8 cellular contexts compared by ENCODE assay signal in the genomic region with DNA sequence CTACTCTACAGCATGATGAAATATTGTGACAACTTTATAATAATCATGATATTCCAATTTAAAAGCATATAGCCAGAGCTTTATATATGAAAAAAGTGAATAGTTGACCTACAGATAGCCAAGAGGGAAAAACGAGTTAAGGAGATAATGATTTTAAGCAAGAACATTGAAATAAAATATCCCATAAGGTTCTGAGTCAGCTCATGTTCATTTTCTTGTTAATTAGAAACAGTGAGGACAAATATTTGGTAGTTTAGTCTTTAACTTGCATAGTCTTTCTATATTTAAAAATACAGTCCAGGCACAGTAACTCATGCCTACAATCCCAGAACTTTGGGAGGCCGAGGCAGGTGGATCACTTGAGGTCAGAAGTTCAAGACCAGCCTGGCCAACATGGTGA. TPM values are rescaled to one million over a fixed set of nuclear protein-coding genes. Genes with fewer than 3 reads are reported as not detected.
"Had no signal": no experiment of that assay in that cellular context is flagged by ENCODE, and none has a peak within 500 bp of the region (broad histone marks: within the 10 kb centered on the region; RNA-seq: fewer than 3 reads in every experiment).

No MANE protein-coding gene starts in this region.

- H3K4me1 ChIP-seq: HAP-1 had no signal

- DNase-seq: GM23248, GOT3, H7, HFFc6, IMR-90 had no signal

- H3K36me3 ChIP-seq: HAP-1 had no signal

- H2AFZ ChIP-seq: GM23248 had no signal

- H3K27ac ChIP-seq: GM23248 had no signal

- H3K9ac ChIP-seq: GM23248 had no signal

- H3K9me3 ChIP-seq: HAP-1 had no signal

- ATAC-seq: HCT116, K562 had no signal

- H3K4me3 ChIP-seq: GM23248, HAP-1, K562 had no signal

RNA-seq across cellular contexts. Expression of gene CDH6, which starts 55.8 kb away (rescaled TPM):
- polyA plus RNA-seq: K562 had no signal
